Comparison of ENCODE assay signal across 1 cellular context in the genomic region with DNA sequence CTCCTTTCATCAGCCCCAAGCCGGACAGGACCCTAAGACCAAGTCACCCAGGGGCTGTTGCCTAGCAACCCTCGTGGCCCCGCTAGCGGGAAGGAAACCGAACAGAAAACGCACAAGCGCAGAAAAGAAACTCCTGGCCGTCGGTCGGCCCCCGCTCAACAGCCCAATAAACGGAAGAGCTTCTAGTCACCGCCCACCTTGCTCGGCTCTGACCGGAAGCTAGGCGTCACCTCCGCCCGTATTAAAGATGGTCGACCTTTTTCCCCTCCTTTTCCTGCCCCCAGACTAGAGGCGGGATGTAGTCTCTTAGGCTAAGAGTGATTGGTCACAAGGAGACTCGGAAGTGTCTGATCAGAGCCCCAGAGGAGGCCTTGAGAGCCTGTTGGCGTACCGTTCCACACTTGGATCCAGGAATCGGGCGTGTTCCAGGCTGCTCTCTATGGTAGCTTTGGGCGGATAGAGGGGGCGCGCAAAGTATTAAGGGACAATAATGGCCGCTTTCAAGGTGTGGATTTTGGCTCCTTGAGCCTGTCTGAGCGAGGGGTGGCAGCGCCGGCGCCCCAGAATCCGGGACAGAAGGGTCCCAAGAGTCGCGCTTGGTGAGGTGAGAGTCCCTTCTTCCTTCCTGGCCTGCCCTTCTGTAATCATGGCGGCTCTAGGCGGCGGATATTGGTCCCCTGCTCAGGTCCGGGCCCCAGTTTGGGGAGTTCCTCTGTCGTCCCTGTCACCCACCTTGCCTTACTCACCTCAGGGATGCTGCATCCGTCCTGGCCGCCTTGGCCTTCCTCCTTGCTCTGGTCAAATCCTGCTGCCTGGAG.
TF ChIP-seq lines count a peak whose summit lies in the region.

A gene (plus strand): TSS at position 400 of the 818 bp plus-strand sequence. CDS start 2,311 bp downstream, outside the sequence.
A gene (minus strand): TSS at position 173 of the 818 bp plus-strand sequence. CDS start 2,871 bp downstream, outside the sequence.

TF ChIP-seq in HepG2, 621 proteins besides CTCF, POLR2A, EP300 and RAD21 (continued from another document and continues in another):
- TF ChIP-seq ZNF883 (CRISPR knock-in tag; IDR thresholded peaks at IDR 0.05; ENCODE audit: not compliant biosample characterization), result peak; percentile 87
- TF ChIP-seq TMF1 (CRISPR knock-in tag; IDR thresholded peaks at IDR 0.05; ENCODE audit: low read depth), result 0 out of 2 replicates have a peak, but pooled peaks have one; percentile 51
- TF ChIP-seq, protein P1, sequence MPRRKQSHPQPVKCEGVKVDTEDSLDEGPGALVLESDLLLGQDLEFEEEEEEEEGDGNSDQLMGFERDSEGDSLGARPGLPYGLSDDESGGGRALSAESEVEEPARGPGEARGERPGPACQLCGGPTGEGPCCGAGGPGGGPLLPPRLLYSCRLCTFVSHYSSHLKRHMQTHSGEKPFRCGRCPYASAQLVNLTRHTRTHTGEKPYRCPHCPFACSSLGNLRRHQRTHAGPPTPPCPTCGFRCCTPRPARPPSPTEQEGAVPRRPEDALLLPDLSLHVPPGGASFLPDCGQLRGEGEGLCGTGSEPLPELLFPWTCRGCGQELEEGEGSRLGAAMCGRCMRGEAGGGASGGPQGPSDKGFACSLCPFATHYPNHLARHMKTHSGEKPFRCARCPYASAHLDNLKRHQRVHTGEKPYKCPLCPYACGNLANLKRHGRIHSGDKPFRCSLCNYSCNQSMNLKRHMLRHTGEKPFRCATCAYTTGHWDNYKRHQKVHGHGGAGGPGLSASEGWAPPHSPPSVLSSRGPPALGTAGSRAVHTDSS (CRISPR knock-in tag; conservative IDR thresholded peaks at IDR 0.05), result no peak
- TF ChIP-seq XRCC5 (optimal IDR thresholded peaks at IDR 0.05; ENCODE audit: low read length), result peak; percentile 72
- no peak; the same call in 1 of the 2 replicates for TF ChIP-seq NR2F2 (IDR thresholded peaks at IDR 0.05; ENCODE audit: borderline replicate concordance, low read depth)
- TF ChIP-seq SNRNP70 (IDR thresholded peaks at IDR 0.05; ENCODE audit: low read depth, low read length), result no peak
- TF ChIP-seq MAFG (CRISPR knock-in tag; IDR thresholded peaks at IDR 0.05), result no peak
- TF ChIP-seq, protein P2, sequence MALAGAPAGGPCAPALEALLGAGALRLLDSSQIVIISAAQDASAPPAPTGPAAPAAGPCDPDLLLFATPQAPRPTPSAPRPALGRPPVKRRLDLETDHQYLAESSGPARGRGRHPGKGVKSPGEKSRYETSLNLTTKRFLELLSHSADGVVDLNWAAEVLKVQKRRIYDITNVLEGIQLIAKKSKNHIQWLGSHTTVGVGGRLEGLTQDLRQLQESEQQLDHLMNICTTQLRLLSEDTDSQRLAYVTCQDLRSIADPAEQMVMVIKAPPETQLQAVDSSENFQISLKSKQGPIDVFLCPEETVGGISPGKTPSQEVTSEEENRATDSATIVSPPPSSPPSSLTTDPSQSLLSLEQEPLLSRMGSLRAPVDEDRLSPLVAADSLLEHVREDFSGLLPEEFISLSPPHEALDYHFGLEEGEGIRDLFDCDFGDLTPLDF (CRISPR knock-in tag; IDR thresholded peaks at IDR 0.05), result peak; percentile 45
- TF ChIP-seq CENPX (CRISPR knock-in tag; IDR thresholded peaks at IDR 0.05), result no peak
- TF ChIP-seq ZKSCAN1 (IDR thresholded peaks at IDR 0.05; ENCODE audit: low read length), result no peak; the same call in 1 of the 2 replicates
- TF ChIP-seq ATF7-NPFF (CRISPR knock-in tag; IDR thresholded peaks at IDR 0.05; ENCODE audit: low read depth), result no peak; the same call in 1 of the 2 replicates
- no peak for TF ChIP-seq JUNB (CRISPR knock-in tag; IDR thresholded peaks at IDR 0.05; ENCODE audit: borderline replicate concordance)
- no peak; the same call in 1 of the 2 replicates for TF ChIP-seq RELA (CRISPR knock-in tag; IDR thresholded peaks at IDR 0.05)
- TF ChIP-seq ZNF720 (CRISPR knock-in tag; IDR thresholded peaks at IDR 0.05), result no peak
- no peak for TF ChIP-seq MBD4 (IDR thresholded peaks at IDR 0.05; ENCODE audit: borderline replicate concordance, low read length)
- TF ChIP-seq ZNF781 (CRISPR knock-in tag; IDR thresholded peaks at IDR 0.05; ENCODE audit: borderline replicate concordance, not compliant biosample characterization), result peak; percentile 90
- peak; percentile 20; the same call in 1 of the 2 replicates for TF ChIP-seq RARG (CRISPR knock-in tag; IDR thresholded peaks at IDR 0.05; ENCODE audit: low read depth)
- TF ChIP-seq, protein P3, sequence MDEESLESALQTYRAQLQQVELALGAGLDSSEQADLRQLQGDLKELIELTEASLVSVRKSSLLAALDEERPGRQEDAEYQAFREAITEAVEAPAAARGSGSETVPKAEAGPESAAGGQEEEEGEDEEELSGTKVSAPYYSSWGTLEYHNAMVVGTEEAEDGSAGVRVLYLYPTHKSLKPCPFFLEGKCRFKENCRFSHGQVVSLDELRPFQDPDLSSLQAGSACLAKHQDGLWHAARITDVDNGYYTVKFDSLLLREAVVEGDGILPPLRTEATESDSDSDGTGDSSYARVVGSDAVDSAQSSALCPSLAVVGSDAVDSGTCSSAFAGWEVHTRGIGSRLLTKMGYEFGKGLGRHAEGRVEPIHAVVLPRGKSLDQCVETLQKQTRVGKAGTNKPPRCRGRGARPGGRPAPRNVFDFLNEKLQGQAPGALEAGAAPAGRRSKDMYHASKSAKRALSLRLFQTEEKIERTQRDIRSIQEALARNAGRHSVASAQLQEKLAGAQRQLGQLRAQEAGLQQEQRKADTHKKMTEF (CRISPR knock-in tag; IDR thresholded peaks at IDR 0.05), result peak; percentile 77
- no peak for TF ChIP-seq ZNF577 (CRISPR knock-in tag; IDR thresholded peaks at IDR 0.05; ENCODE audit: borderline replicate concordance, low read depth)
- no peak for TF ChIP-seq ZC3H4 (CRISPR knock-in tag; IDR thresholded peaks at IDR 0.05; ENCODE audit: borderline replicate concordance)
- TF ChIP-seq RFX1 (IDR thresholded peaks at IDR 0.05), result peak; percentile 81
- TF ChIP-seq EZH2 (conservative IDR thresholded peaks at IDR 0.05; ENCODE audit: low read depth, low read length), result no peak
- TF ChIP-seq ZNF331 (CRISPR knock-in tag; IDR thresholded peaks at IDR 0.05), result peak; percentile 74; the same call in 1 of the 2 replicates
- no peak for TF ChIP-seq HNRNPH1 (optimal IDR thresholded peaks at IDR 0.05; ENCODE audit: low read depth, low read length)
- TF ChIP-seq STAG1 (CRISPR knock-in tag; IDR thresholded peaks at IDR 0.05), result peak; percentile 12; the same call in 1 of the 2 replicates
- peak; percentile 83 to 86; a peak in 2 of 4 replicates for TF ChIP-seq KLF16 (CRISPR knock-in tag; IDR thresholded peaks at IDR 0.05)
- TF ChIP-seq MED1 (CRISPR knock-in tag; IDR thresholded peaks at IDR 0.05), result peak; percentile 64; the same call in 1 of the 2 replicates
- TF ChIP-seq, protein P4, sequence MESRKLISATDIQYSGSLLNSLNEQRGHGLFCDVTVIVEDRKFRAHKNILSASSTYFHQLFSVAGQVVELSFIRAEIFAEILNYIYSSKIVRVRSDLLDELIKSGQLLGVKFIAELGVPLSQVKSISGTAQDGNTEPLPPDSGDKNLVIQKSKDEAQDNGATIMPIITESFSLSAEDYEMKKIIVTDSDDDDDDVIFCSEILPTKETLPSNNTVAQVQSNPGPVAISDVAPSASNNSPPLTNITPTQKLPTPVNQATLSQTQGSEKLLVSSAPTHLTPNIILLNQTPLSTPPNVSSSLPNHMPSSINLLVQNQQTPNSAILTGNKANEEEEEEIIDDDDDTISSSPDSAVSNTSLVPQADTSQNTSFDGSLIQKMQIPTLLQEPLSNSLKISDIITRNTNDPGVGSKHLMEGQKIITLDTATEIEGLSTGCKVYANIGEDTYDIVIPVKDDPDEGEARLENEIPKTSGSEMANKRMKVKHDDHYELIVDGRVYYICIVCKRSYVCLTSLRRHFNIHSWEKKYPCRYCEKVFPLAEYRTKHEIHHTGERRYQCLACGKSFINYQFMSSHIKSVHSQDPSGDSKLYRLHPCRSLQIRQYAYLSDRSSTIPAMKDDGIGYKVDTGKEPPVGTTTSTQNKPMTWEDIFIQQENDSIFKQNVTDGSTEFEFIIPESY (CRISPR knock-in tag; IDR thresholded peaks at IDR 0.05), result no peak; the same call in none of the 2 replicates
- TF ChIP-seq DNMT1 (CRISPR knock-in tag; IDR thresholded peaks at IDR 0.05), result no peak
- peak; percentile 91 for TF ChIP-seq RBM39 (IDR thresholded peaks at IDR 0.05; ENCODE audit: low read depth, low read length, poor library complexity, severe bottlenecking)
- TF ChIP-seq, protein P5, sequence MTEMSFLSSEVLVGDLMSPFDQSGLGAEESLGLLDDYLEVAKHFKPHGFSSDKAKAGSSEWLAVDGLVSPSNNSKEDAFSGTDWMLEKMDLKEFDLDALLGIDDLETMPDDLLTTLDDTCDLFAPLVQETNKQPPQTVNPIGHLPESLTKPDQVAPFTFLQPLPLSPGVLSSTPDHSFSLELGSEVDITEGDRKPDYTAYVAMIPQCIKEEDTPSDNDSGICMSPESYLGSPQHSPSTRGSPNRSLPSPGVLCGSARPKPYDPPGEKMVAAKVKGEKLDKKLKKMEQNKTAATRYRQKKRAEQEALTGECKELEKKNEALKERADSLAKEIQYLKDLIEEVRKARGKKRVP (CRISPR knock-in tag; IDR thresholded peaks at IDR 0.05), result no peak
- no peak for TF ChIP-seq NR2F1 (CRISPR knock-in tag; IDR thresholded peaks at IDR 0.05)
- TF ChIP-seq, protein P6, sequence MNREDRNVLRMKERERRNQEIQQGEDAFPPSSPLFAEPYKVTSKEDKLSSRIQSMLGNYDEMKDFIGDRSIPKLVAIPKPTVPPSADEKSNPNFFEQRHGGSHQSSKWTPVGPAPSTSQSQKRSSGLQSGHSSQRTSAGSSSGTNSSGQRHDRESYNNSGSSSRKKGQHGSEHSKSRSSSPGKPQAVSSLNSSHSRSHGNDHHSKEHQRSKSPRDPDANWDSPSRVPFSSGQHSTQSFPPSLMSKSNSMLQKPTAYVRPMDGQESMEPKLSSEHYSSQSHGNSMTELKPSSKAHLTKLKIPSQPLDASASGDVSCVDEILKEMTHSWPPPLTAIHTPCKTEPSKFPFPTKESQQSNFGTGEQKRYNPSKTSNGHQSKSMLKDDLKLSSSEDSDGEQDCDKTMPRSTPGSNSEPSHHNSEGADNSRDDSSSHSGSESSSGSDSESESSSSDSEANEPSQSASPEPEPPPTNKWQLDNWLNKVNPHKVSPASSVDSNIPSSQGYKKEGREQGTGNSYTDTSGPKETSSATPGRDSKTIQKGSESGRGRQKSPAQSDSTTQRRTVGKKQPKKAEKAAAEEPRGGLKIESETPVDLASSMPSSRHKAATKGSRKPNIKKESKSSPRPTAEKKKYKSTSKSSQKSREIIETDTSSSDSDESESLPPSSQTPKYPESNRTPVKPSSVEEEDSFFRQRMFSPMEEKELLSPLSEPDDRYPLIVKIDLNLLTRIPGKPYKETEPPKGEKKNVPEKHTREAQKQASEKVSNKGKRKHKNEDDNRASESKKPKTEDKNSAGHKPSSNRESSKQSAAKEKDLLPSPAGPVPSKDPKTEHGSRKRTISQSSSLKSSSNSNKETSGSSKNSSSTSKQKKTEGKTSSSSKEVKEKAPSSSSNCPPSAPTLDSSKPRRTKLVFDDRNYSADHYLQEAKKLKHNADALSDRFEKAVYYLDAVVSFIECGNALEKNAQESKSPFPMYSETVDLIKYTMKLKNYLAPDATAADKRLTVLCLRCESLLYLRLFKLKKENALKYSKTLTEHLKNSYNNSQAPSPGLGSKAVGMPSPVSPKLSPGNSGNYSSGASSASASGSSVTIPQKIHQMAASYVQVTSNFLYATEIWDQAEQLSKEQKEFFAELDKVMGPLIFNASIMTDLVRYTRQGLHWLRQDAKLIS (CRISPR knock-in tag; IDR thresholded peaks at IDR 0.05), result peak; percentile 39; the same call in 1 of the 2 replicates
- TF ChIP-seq IRF2 (CRISPR knock-in tag; IDR thresholded peaks at IDR 0.05), result peak; percentile 85
- peak; percentile 20; the same call in 1 of the 2 replicates for TF ChIP-seq MEIS2 (CRISPR knock-in tag; IDR thresholded peaks at IDR 0.05)
- peak; percentile 91 for TF ChIP-seq DMAP1 (CRISPR knock-in tag; IDR thresholded peaks at IDR 0.05)
- TF ChIP-seq ZNF224 (CRISPR knock-in tag; IDR thresholded peaks at IDR 0.05), result 0 out of 2 replicates have a peak, but pooled peaks have one; percentile 86
- no peak for TF ChIP-seq ZNF253 (CRISPR knock-in tag; IDR thresholded peaks at IDR 0.05; ENCODE audit: borderline replicate concordance)
- TF ChIP-seq SMC3 (IDR thresholded peaks at IDR 0.05; ENCODE audit: low read length), result no peak; the same call in 1 of the 2 replicates
- no peak for TF ChIP-seq ZSCAN12 (CRISPR knock-in tag; IDR thresholded peaks at IDR 0.05)
- TF ChIP-seq ZNF83 (CRISPR knock-in tag; IDR thresholded peaks at IDR 0.05; ENCODE audit: borderline replicate concordance), result peak; percentile 50; the same call in 1 of the 2 replicates
- TF ChIP-seq, protein P7, sequence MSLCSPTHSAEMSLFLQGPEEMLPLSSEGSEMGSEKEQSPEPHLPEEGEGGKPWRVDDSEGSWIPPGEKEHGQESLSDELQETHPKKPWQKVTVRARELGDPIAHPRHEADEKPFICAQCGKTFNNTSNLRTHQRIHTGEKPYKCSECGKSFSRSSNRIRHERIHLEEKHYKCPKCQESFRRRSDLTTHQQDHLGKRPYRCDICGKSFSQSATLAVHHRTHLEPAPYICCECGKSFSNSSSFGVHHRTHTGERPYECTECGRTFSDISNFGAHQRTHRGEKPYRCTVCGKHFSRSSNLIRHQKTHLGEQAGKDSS (CRISPR knock-in tag; IDR thresholded peaks at IDR 0.05; ENCODE audit: borderline replicate concordance, low read depth), result 0 out of 2 replicates have a peak, but pooled peaks have one; percentile 67
- no peak for TF ChIP-seq ZSCAN9 (CRISPR knock-in tag; IDR thresholded peaks at IDR 0.05; ENCODE audit: borderline replicate concordance)
- TF ChIP-seq HMG20B (CRISPR knock-in tag; conservative IDR thresholded peaks at IDR 0.05), result no peak; the same call in 1 of the 2 replicates
- no peak for TF ChIP-seq STAT5B (CRISPR knock-in tag; IDR thresholded peaks at IDR 0.05)
- no peak for TF ChIP-seq ARNTL (CRISPR knock-in tag; IDR thresholded peaks at IDR 0.05)
- TF ChIP-seq, protein P8, sequence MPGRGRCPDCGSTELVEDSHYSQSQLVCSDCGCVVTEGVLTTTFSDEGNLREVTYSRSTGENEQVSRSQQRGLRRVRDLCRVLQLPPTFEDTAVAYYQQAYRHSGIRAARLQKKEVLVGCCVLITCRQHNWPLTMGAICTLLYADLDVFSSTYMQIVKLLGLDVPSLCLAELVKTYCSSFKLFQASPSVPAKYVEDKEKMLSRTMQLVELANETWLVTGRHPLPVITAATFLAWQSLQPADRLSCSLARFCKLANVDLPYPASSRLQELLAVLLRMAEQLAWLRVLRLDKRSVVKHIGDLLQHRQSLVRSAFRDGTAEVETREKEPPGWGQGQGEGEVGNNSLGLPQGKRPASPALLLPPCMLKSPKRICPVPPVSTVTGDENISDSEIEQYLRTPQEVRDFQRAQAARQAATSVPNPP (CRISPR knock-in tag; IDR thresholded peaks at IDR 0.05), result no peak
- TF ChIP-seq NCOR1 (IDR thresholded peaks at IDR 0.05; ENCODE audit: borderline replicate concordance, low read length), result no peak; the same call in 1 of the 2 replicates
- no peak for TF ChIP-seq SOX6 (IDR thresholded peaks at IDR 0.05)
- TF ChIP-seq SOX6 (CRISPR knock-in tag; IDR thresholded peaks at IDR 0.05), result peak; percentile 58; the same call in 1 of the 2 replicates
- TF ChIP-seq, protein P9, sequence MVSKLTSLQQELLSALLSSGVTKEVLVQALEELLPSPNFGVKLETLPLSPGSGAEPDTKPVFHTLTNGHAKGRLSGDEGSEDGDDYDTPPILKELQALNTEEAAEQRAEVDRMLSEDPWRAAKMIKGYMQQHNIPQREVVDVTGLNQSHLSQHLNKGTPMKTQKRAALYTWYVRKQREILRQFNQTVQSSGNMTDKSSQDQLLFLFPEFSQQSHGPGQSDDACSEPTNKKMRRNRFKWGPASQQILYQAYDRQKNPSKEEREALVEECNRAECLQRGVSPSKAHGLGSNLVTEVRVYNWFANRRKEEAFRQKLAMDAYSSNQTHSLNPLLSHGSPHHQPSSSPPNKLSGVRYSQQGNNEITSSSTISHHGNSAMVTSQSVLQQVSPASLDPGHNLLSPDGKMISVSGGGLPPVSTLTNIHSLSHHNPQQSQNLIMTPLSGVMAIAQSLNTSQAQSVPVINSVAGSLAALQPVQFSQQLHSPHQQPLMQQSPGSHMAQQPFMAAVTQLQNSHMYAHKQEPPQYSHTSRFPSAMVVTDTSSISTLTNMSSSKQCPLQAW (CRISPR knock-in tag; IDR thresholded peaks at IDR 0.05), result peak; percentile 87
